In genomic region chr3:72657666-72658065, GRCh38 we compare ENCODE assay signal across 10 cellular contexts.
DNase-seq lines count a peak whose midpoint lies in the region; ATAC-seq, FAIRE-seq and TF ChIP-seq lines count a peak whose summit lies in the region.
"Had no signal": no experiment of that assay in that cellular context is flagged by ENCODE, and none has a peak within 500 bp of the region (broad histone marks: within the 10 kb centered on the region; RNA-seq: fewer than 3 reads in every experiment).

No MANE protein-coding gene starts in this region.

- H3K27me3 Mint-ChIP-seq in activated T-cell treated with anti-CD3 and anti-CD28 coated beads, Interleukin-2, amount 50 U/mL, for 24 hours, result peaks cover 24% of the 10 kb centered on the region

- POLR2A ChIA-PET in OCI-LY7 (lab: Charles Lee), result no interaction called here

- H3K79me2 ChIP-seq in OCI-LY7 (ENCODE audit: insufficient read depth, low read depth, low read length), result no peaks in the 10 kb centered on the region

- no peak overlapping the region for H2AFZ ChIP-seq in OCI-LY7 (ENCODE audit: low read length)

- no peaks in the 10 kb centered on the region for H3K9me3 ChIP-seq in lower lobe of right lung
- H3K9me3 ChIP-seq in OCI-LY7 (ENCODE audit: low read length), result no peaks in the 10 kb centered on the region
- H3K9me3 ChIP-seq: neutrophil had no signal

- H3K9me3 Mint-ChIP-seq in activated T-cell treated with anti-CD3 and anti-CD28 coated beads, Interleukin-2, amount 50 U/mL, for 24 hours, result no peaks in the 10 kb centered on the region

- H3K36me3 ChIP-seq in lower lobe of right lung (no peaks in the 10 kb centered on the region), OCI-LY7 (ENCODE audit: insufficient read depth, low read length) (no peaks in the 10 kb centered on the region)
- H3K36me3 ChIP-seq: neutrophil had no signal

- H3K27ac Mint-ChIP-seq in activated T-cell treated with anti-CD3 and anti-CD28 coated beads, Interleukin-2, amount 50 U/mL, for 24 hours, result no peak overlapping the region

- CTCF ChIA-PET in OCI-LY7 (lab: Charles Lee; ENCODE audit: unreplicated experiment), result no interaction called here

- no peak for TF ChIP-seq POLR2A in H54 (IDR thresholded peaks at IDR 0.05; ENCODE audit: low read depth, low read length)

- no peak overlapping the region for H3K27ac ChIP-seq in lower lobe of right lung
- H3K27ac ChIP-seq in OCI-LY7 (ENCODE audit: low read depth, low read length, poor library complexity, severe bottlenecking), result no peak overlapping the region
- H3K27ac ChIP-seq: neutrophil, RWPE1 had no signal

- DNase-seq in NCI-H1105 (lab: John Stamatoyannopoulos, UW) (peak; percentile 9), H54 (ENCODE audit: insufficient read length, low spot score) (no peak), lower lobe of right lung (no peak), OCI-LY7 (ENCODE audit: low spot score) (no peak), NCI-H774 (lab: John Stamatoyannopoulos, UW) (no peak)
- peak; percentile 47 for DNase-seq in activated T-cell treated with anti-CD3 and anti-CD28 coated beads, Interleukin-2, amount 50 U/mL, for 24 hours
- DNase-seq in stimulated activated CD4-positive, alpha-beta T cell treated with anti-CD3 and anti-CD28 coated beads, Interleukin-1b, Interleukin-23, amount 100 ng/mL, for 24 hours (ENCODE audit: low read depth in 4 of 4, low spot score in 1 of 4), result peak in 3 of 4 experiments; percentile 3 to 35 (median 6)

- peak; percentile 62 for ATAC-seq in GM18867 (IDR thresholded peaks at IDR 0.05; ENCODE audit: unreplicated experiment)
- ATAC-seq in lower lobe of right lung, result no peak

- no peak overlapping the region for H3K4me3 Mint-ChIP-seq in activated T-cell treated with anti-CD3 and anti-CD28 coated beads, Interleukin-2, amount 50 U/mL, for 24 hours

- peaks cover 28% of the 10 kb centered on the region for H3K4me1 Mint-ChIP-seq in activated T-cell treated with anti-CD3 and anti-CD28 coated beads, Interleukin-2, amount 50 U/mL, for 24 hours (ENCODE audit: low read depth)

- H3K9me2 ChIP-seq in OCI-LY7 (ENCODE audit: insufficient read depth, low read length), result no peaks in the 10 kb centered on the region

- TF ChIP-seq CTCF in lower lobe of right lung (IDR thresholded peaks at IDR 0.05) (no peak), OCI-LY7 (conservative IDR thresholded peaks at IDR 0.05; ENCODE audit: low read length) (no peak)

- no peak overlapping the region for H3K4me2 ChIP-seq in OCI-LY7 (ENCODE audit: low read length)

- H3K36me3 Mint-ChIP-seq in activated T-cell treated with anti-CD3 and anti-CD28 coated beads, Interleukin-2, amount 50 U/mL, for 24 hours (ENCODE audit: low read depth), result no peaks in the 10 kb centered on the region

- H3K27me3 ChIP-seq in lower lobe of right lung (ENCODE audit: low read depth), result peaks cover 16% of the 10 kb centered on the region

- intact Hi-C loops in lower lobe of right lung (cut with DNase I), result no loop called here
- intact Hi-C loops in OCI-LY7 (cut with micrococcal nuclease; ENCODE audit: unreplicated experiment), result no loop called here

- no TSS peak for BruUV-seq in OCI-LY7 (replicated peaks; lab: Mats Ljungman, UMichigan)

- H3K4me3 ChIP-seq in lower lobe of right lung, result no peak overlapping the region
- H3K4me3 ChIP-seq in OCI-LY7 (ENCODE audit: low read depth, low read length, poor library complexity, severe bottlenecking), result no peak overlapping the region

- H4K20me1 ChIP-seq in OCI-LY7 (ENCODE audit: insufficient read depth, low read length), result no peaks in the 10 kb centered on the region

- FAIRE-seq in H54 (lab: Jason Lieb, UNC), result no peak

- H3K4me1 ChIP-seq in lower lobe of right lung (peaks cover 6% of the 10 kb centered on the region), OCI-LY7 (ENCODE audit: insufficient read depth, low read length, poor library complexity, severe bottlenecking) (no peaks in the 10 kb centered on the region)

Comparison
In these comparisons a context has a peak if more than half of its experiments do, and no peak if none do; other contexts are left out.
1. DNase-seq: peak in NCI-H1105 (single experiment), activated T-cell treated with anti-CD3 and anti-CD28 coated beads, Interleukin-2, amount 50 U/mL, for 24 hours (single experiment) and stimulated activated CD4-positive, alpha-beta T cell treated with anti-CD3 and anti-CD28 coated beads, Interleukin-1b, Interleukin-23, amount 100 ng/mL, for 24 hours (3 of 4); none in H54 (single experiment), lower lobe of right lung (single experiment), OCI-LY7 (single experiment) and NCI-H774 (single experiment).